4 cellular contexts compared by ENCODE assay signal in genomic region chr1:202180751-202181139, GRCh38. TPM values are rescaled to one million over a fixed set of nuclear protein-coding genes. Genes with fewer than 3 reads are reported as not detected.
"Had no signal": no experiment of that assay in that cellular context is flagged by ENCODE, and none has a peak within 500 bp of the region (broad histone marks: within the 10 kb centered on the region; RNA-seq: fewer than 3 reads in every experiment).

No MANE protein-coding gene starts in this region.

RNA-seq across cellular contexts. Expression of gene LGR6, which starts 12.9 kb away (rescaled TPM):
- total RNA-seq: GM23248, H4, HFFc6 had no signal
- polyA plus RNA-seq: GM23248 had no signal

RNA-seq across cellular contexts. Expression of gene PTPN7, which starts 20.3 kb away (rescaled TPM):
- total RNA-seq: GM23248, GM23338, HFFc6 had no signal
- polyA plus RNA-seq: GM23248, GM23338 had no signal

RNA-seq across cellular contexts. Expression of gene GPR37L1, which starts 58.0 kb away (rescaled TPM):
- total RNA-seq: GM23248, HFFc6 had no signal
